Comparison of ENCODE assay signal across 28 cellular contexts in the genomic region with DNA sequence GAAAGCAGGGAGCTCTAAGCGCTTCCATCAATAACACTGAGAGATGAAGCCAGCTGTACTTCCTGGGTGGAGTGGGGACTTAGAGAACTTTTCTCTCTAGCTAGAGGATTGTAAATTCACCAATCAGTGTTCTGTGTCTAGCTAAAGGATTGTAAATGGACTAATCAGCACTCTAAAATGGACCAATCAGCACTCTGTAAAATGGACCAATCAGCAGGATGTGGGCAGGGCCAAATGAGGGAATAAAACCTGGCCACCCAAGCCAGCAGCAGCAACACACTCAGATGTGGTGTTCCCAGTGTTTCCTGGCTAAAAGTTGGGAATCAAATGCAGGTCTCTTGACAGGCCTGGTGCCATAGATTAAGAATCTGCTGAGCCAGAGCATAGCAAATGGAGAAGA.
"Had no signal": no experiment of that assay in that cellular context is flagged by ENCODE, and none has a peak within 500 bp of the region (broad histone marks: within the 10 kb centered on the region; RNA-seq: fewer than 3 reads in every experiment).

No MANE protein-coding gene starts in this region.

- FAIRE-seq: colon, endometrium, islet of Langerhans, keratinocyte had no signal

- DNase-seq: dermis blood vessel endothelial cell; dorsolateral prefrontal cortex; effector CD4-positive, alpha-beta T cell; effector memory CD8-positive, alpha-beta T cell; endodermal cell; erythroblast; esophagus squamous epithelium; foreskin fibroblast; foreskin melanocyte; gastrocnemius medialis; glutamatergic neuron; head of caudate nucleus; heart right ventricle; hippocampal formation; left cardiac atrium; left lung; left ventricle myocardium superior; lower lobe of right lung; mesenchymal stem cell; mucosa of descending colon; naive B cell had no signal

- H3K4me3 ChIP-seq: coronary artery, dorsolateral prefrontal cortex, esophagus squamous epithelium, gastrocnemius medialis, heart right ventricle, left lung, lower lobe of right lung, mucosa of descending colon had no signal

- H3K4me1 ChIP-seq: gastrocnemius medialis had no signal

- H3K27me3 ChIP-seq: dorsolateral prefrontal cortex, esophagus squamous epithelium, gastrocnemius medialis, heart right ventricle, left lung had no signal

- H3K9me3 ChIP-seq: esophagus squamous epithelium, gastrocnemius medialis, heart right ventricle, left lung, lower lobe of right lung, mucosa of descending colon had no signal

- H3K27ac ChIP-seq: coronary artery, epithelial cell of prostate, esophagus squamous epithelium, gastrocnemius medialis, heart right ventricle, left lung, lower lobe of right lung had no signal

- ATAC-seq: effector memory CD8-positive, alpha-beta T cell; esophagus mucosa; gastrocnemius medialis; heart right ventricle; left cardiac atrium; left lung; left ventricle myocardium superior; lower lobe of right lung; mucosa of descending colon had no signal

- H3K36me3 ChIP-seq: esophagus squamous epithelium, gastrocnemius medialis, heart right ventricle, left lung, lower lobe of right lung had no signal
